ENCODE assay signal across 8 cellular contexts in the genomic region with DNA sequence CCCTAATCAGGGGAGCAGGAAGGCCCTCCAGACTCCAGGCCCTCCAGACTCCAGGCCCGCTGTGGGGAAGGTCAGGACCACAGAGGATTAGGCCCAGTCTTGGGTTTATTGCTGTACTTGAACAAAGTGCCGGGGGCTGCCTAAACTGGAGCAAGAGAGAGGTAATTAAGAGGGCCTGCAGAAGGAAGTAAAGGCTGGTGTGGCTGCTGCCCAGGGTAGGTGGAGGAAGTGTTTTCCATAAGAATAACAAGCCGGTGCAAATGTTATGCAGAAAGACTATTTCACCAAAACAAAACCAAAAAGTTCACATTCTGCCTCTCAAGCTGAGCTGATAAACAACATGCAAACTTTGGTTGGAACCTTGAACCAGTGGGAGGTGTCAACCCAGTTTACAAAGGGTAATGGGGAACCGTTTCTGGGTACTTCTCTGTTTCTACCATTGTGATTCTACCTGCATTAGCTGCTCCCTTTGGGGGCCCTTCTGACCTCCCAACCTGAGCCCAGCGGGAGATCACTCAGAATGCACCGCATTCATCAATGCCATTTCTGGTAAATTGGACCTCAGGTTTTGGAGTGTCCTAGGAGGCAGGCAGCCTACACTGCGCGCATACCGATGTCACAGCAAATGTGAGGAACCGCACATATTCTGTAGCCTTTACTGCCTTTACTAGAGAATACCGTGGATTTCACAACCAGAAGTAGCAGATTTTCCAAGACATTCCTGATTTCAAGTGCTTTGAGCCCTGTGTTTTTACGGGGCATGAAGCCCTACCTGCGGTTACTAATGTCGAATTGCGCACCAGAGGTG. TPM values are rescaled to one million over a fixed set of nuclear protein-coding genes. Genes with fewer than 3 reads are reported as not detected.
DNase-seq lines count a peak whose midpoint lies in the region; ATAC-seq and TF ChIP-seq lines count a peak whose summit lies in the region.

No MANE protein-coding gene starts in this region.

- ATAC-seq in heart right ventricle (no peak), left cardiac atrium (no peak), body of pancreas (no peak), upper lobe of right lung (no peak), HG03342 (IDR thresholded peaks at IDR 0.05; ENCODE audit: unreplicated experiment) (no peak), GM21367 (IDR thresholded peaks at IDR 0.05; ENCODE audit: unreplicated experiment) (no peak), GM21447 (IDR thresholded peaks at IDR 0.05; ENCODE audit: unreplicated experiment) (no peak)

- peak overlapping the region in 9 of 10 donors; percentile 34 to 62 (median 54) for H3K4me3 ChIP-seq in heart right ventricle
- no peak overlapping the region for H3K4me3 ChIP-seq in body of pancreas
- H3K4me3 ChIP-seq in upper lobe of right lung: peak overlapping the region; percentile 48

- peak overlapping the region in 9 of 10 donors; percentile 52 to 84 (median 77) for H3K27ac ChIP-seq in heart right ventricle
- H3K27ac ChIP-seq in body of pancreas: peak overlapping the region in 3 of 4 donors; percentile 62 to 72 (median 72)
- peak overlapping the region; percentile 75 for H3K27ac ChIP-seq in upper lobe of right lung

- no peak for DNase-seq in heart right ventricle
- DNase-seq in left cardiac atrium: no peak
- DNase-seq in body of pancreas: no peak
- no peak for DNase-seq in mesothelial cell of epicardium (ENCODE audit: low spot score in 2 of 2, unreplicated experiment in 2 of 2)
- DNase-seq in upper lobe of right lung: no peak

- H3K36me3 Mint-ChIP-seq in mesothelial cell of epicardium: no peaks in the 10 kb centered on the region

- no peaks in the 10 kb centered on the region for H3K9me3 Mint-ChIP-seq in mesothelial cell of epicardium

- no peak for TF ChIP-seq POLR2A in body of pancreas (IDR thresholded peaks at IDR 0.05)

- intact Hi-C loops in heart right ventricle (cut with DNase I) (loop anchor here in 5 of 10 donors (5.0 to 10.0 kb wide), 8 partner anchors 50 to 423 kb away; a partner anchor contains a TSS), left cardiac atrium (cut with DNase I) (loop anchor here in 1 of 2 donors (5.0 to 10.0 kb wide), 3 partner anchors 50 to 423 kb away; no protein-coding TSS in a partner anchor), body of pancreas (cut with DNase I) (loop anchor here (10.0 kb wide), 1 partner anchor 63 kb away; a partner anchor contains a TSS), upper lobe of right lung (cut with DNase I) (loop anchor here (10.0 kb wide), 1 partner anchor 53 kb away; no protein-coding TSS in a partner anchor)

- H3K4me1 ChIP-seq in heart right ventricle (peaks cover 0 to 39% (median 10%) of the 10 kb centered on the region in 9 donors), body of pancreas (peaks cover 15% of the 10 kb centered on the region), upper lobe of right lung (peaks cover 4% of the 10 kb centered on the region)

- peak overlapping the region; percentile 44 for H3K4me3 Mint-ChIP-seq in mesothelial cell of epicardium

- H3K4me1 Mint-ChIP-seq in mesothelial cell of epicardium: peaks cover 23% of the 10 kb centered on the region

- no peak for TF ChIP-seq CTCF in heart right ventricle (IDR thresholded peaks at IDR 0.05)
- TF ChIP-seq CTCF in body of pancreas (IDR thresholded peaks at IDR 0.05): no peak
- no peak for TF ChIP-seq CTCF in mesothelial cell of epicardium (IDR thresholded peaks at IDR 0.05; ENCODE audit: unreplicated experiment)
- TF ChIP-seq CTCF in upper lobe of right lung (IDR thresholded peaks at IDR 0.05): no peak

- H3K9me3 ChIP-seq in heart right ventricle (no peaks in the 10 kb centered on the region), body of pancreas (no peaks in the 10 kb centered on the region), upper lobe of right lung (no peaks in the 10 kb centered on the region)

- 80 to 83% methylated on average over 15 of the region's 15 CpGs for WGBS in heart right ventricle, 2 donors
- 81 to 88% methylated on average over 11 to 14 of the region's 15 CpGs for WGBS in body of pancreas, 2 donors

- peaks cover 7% of the 10 kb centered on the region for H3K27me3 Mint-ChIP-seq in mesothelial cell of epicardium (ENCODE audit: low read depth)

- H3K27ac Mint-ChIP-seq in mesothelial cell of epicardium: peak overlapping the region; percentile 30

- H3K36me3 ChIP-seq in heart right ventricle: no peaks in the 10 kb centered on the region
- no peaks in the 10 kb centered on the region for H3K36me3 ChIP-seq in body of pancreas (replicated peaks in 1 of 2; ENCODE audit: insufficient read depth in 1 of 2, low read depth in 2 of 2)
- H3K36me3 ChIP-seq in upper lobe of right lung: no peaks in the 10 kb centered on the region

- H3K27me3 ChIP-seq in heart right ventricle (peaks cover 0 to 98% (median 0%) of the 10 kb centered on the region in 7 donors), body of pancreas (no peaks in the 10 kb centered on the region), upper lobe of right lung (no peaks in the 10 kb centered on the region)

RNA-seq across cellular contexts. Expression of a gene that starts 59.7 kb away (rescaled TPM):
- total RNA-seq in heart right ventricle: 10 to 100 TPM; 12.4 to 27.2 (median 19.9) TPM
- 10 to 100 TPM in 1 of 2 donors, 1 to 10 TPM in 1; 9.1 to 10.5 TPM for polyA plus RNA-seq in heart right ventricle
- total RNA-seq in left cardiac atrium: 10 to 100 TPM; 10.8 to 21.6 TPM
- total RNA-seq in body of pancreas: 10 to 100 TPM; 13.2 to 23.6 TPM
- 49.0 to 52.3 TPM (median 49.7 TPM) in 3 replicates for total RNA-seq in mesothelial cell of epicardium
- total RNA-seq in upper lobe of right lung: 26.1 TPM

Comparison
In these comparisons a context has a peak if more than half of its experiments do, and no peak if none do; other contexts are left out.
1. H3K4me3 ChIP-seq: peak in heart right ventricle (9 of 10) and upper lobe of right lung (single experiment); none in body of pancreas (0 of 2).
2. Peak in every context shown above with its lines, with median percentiles within 50 percentile points of each other: H3K27ac ChIP-seq.